21 cellular contexts compared by ENCODE assay signal in genomic region chr16:66616169-66616568, GRCh38. TPM values are rescaled to one million over a fixed set of nuclear protein-coding genes. Genes with fewer than 3 reads are reported as not detected.
"Had no signal": no experiment of that assay in that cellular context is flagged by ENCODE, and none has a peak within 500 bp of the region (broad histone marks: within the 10 kb centered on the region; RNA-seq: fewer than 3 reads in every experiment).

No MANE protein-coding gene starts in this region.

- H3K9ac ChIP-seq: neural progenitor cell had no signal

- H3K27ac ChIP-seq: left lung, ovary, thyroid gland had no signal

- H3K36me3 Mint-ChIP-seq: naive B cell had no signal

- H3K36me3 ChIP-seq: ovary had no signal

- H3K4me1 Mint-ChIP-seq: naive B cell had no signal

- H3K9me3 ChIP-seq: left lung, mucosa of descending colon, ovary, thyroid gland had no signal

- H3K4me3 ChIP-seq: left lung, mucosa of descending colon, neural progenitor cell, ovary, thyroid gland had no signal

- H2AFZ ChIP-seq: neural progenitor cell had no signal

- H3K9me3 Mint-ChIP-seq: activated CD4-positive, alpha-beta memory T cell treated with anti-CD3 and anti-CD28 coated beads for 36 hours; activated naive CD4-positive, alpha-beta T cell treated with anti-CD3 and anti-CD28 coated beads, Interleukin-2, amount 50 U/mL, for 72 hours; activated T-helper 1 cell treated with anti-CD3 and anti-CD28 coated beads, Interleukin-12 subunit alpha, Interleukin-12 subunit beta, Interleukin-2, Interleukin-4 antibody, amounts not matched to agents 30 ng/mL and 10 ng/mL and 1 ng/mL, durations not matched to agents 14 hours and 24 hours and 36 hours; naive B cell; neural progenitor cell; T-helper 2 cell treated with Interferon-gamma antibody and Interleukin-4, amounts not matched to agents 5 μg/mL and 100 μg/mL, for 36 hours had no signal

- H3K27ac Mint-ChIP-seq: activated CD4-positive, alpha-beta memory T cell treated with anti-CD3 and anti-CD28 coated beads for 36 hours; activated T-helper 1 cell treated with anti-CD3 and anti-CD28 coated beads, Interleukin-12 subunit alpha, Interleukin-12 subunit beta, Interleukin-2, Interleukin-4 antibody, amounts not matched to agents 30 ng/mL and 10 ng/mL and 1 ng/mL, durations not matched to agents 14 hours and 24 hours and 36 hours; naive B cell; neural progenitor cell; T-helper 2 cell treated with Interferon-gamma antibody and Interleukin-4, amounts not matched to agents 5 μg/mL and 100 μg/mL, for 36 hours had no signal

- H3K4me3 Mint-ChIP-seq: activated CD4-positive, alpha-beta memory T cell treated with anti-CD3 and anti-CD28 coated beads for 36 hours; activated T-helper 1 cell treated with anti-CD3 and anti-CD28 coated beads, Interleukin-12 subunit alpha, Interleukin-12 subunit beta, Interleukin-2, Interleukin-4 antibody, amounts not matched to agents 30 ng/mL and 10 ng/mL and 1 ng/mL, durations not matched to agents 14 hours and 24 hours and 36 hours; naive B cell; neural progenitor cell; T-helper 2 cell treated with Interferon-gamma antibody and Interleukin-4, amounts not matched to agents 5 μg/mL and 100 μg/mL, for 36 hours had no signal

- ATAC-seq: activated naive CD4-positive, alpha-beta T cell treated with anti-CD3 and anti-CD28 coated beads, Interleukin-2, amount 50 U/mL, for 72 hours; left lung; mucosa of descending colon had no signal

- DNase-seq: activated CD4-positive, alpha-beta memory T cell treated with anti-CD3 and anti-CD28 coated beads for 36 hours; activated CD4-positive, alpha-beta T cell treated with anti-CD3 and anti-CD28 coated beads for 4 hours; activated gamma-delta T cell treated with Interleukin-2 at 50 U/mL for 16 hours; activated T-cell treated with anti-CD3 and anti-CD28 coated beads for 4 hours; amniotic stem cell; left lung; mammary epithelial cell; mucosa of descending colon; naive B cell; ovary; stimulated activated naive CD4-positive, alpha-beta T cell; thyroid gland had no signal

- H3K27me3 Mint-ChIP-seq: activated CD4-positive, alpha-beta memory T cell treated with anti-CD3 and anti-CD28 coated beads for 36 hours had no signal

- H3K27me3 ChIP-seq: left lung, neural progenitor cell, ovary, thyroid gland had no signal

- FAIRE-seq: colon, frontal cortex, kidney, TTC549 had no signal

RNA-seq across cellular contexts. Expression of gene CMTM2, which starts 36.9 kb away (rescaled TPM):
- total RNA-seq: frontal cortex, mammary epithelial cell, ureter had no signal
